In the genomic region with DNA sequence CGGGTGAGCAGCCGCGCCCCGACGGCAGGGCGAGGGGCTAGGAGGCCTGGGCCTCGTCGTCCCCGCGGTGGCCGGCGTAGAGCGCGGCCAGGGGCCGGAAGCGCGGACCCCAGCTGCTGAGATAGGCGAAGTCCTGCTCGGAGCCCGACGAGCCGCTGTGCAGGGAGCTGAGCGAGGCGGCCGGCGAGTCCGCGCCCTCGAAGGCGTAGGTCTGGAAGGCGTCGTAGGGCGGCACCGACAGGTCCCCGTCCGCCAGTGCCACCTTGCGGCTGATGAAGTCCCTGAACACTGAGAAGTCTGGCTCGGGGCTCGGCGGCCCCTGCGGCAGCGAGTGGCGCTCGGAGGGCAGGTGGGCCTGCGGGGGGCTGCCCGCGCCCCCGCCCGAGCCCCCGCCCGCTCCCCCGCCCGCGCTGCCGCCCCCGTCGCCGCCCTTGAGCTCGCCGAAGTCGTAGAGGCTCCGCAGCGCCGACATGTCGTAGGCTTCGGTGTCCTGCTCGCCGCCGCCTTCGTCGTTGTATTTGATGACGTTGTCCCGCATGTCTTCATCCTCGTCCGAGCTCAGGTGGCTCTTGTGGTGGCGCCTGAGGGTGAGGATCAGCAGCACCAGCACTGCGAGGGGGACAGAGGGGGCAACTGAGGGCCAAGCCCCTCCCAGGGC, we compare ENCODE assay signal across 9 cellular contexts. TPM values are rescaled to one million over a fixed set of nuclear protein-coding genes. Genes with fewer than 3 reads are reported as not detected.
DNase-seq lines count a peak whose midpoint lies in the region; ATAC-seq, FAIRE-seq and TF ChIP-seq lines count a peak whose summit lies in the region.
"Had no signal": no experiment of that assay in that cellular context is flagged by ENCODE, and none has a peak within 500 bp of the region (broad histone marks: within the 10 kb centered on the region; RNA-seq: fewer than 3 reads in every experiment).

No MANE protein-coding gene starts in this region.

- no peak overlapping the region for H3K9ac ChIP-seq in kidney (ENCODE audit: low read length in 2 of 2)

- H3K9me3 ChIP-seq in kidney (ENCODE audit: control insufficient read depth in 1 of 2, low read length in 2 of 2), result no peaks in the 10 kb centered on the region

- in situ Hi-C loops in T47D (cut with HindIII; ENCODE audit: low pct_unique_long_range_greater_than_20kb, low sequenced_read_pairs), result no loop called here

- ATAC-seq in GM21515 (IDR thresholded peaks at IDR 0.05; ENCODE audit: unreplicated experiment), result no peak
- ATAC-seq in HG02571 (IDR thresholded peaks at IDR 0.05; ENCODE audit: unreplicated experiment), result no peak

- DNase-seq in AG10803 (ENCODE audit: low read depth), result peak; percentile 42
- peak; percentile 27 for DNase-seq in Jurkat, Clone E6-1 (ENCODE audit: low read depth, low spot score)
- DNase-seq in T47D (ENCODE audit: low read depth in 1 of 2, low spot score in 1 of 2), result peak; percentile 66 to 67
- DNase-seq in kidney, result no peak
- peak; percentile 72 to 75 for DNase-seq in stimulated activated CD4-positive, alpha-beta T cell treated with anti-CD3 and anti-CD28 coated beads, Interleukin-2, amount 100 ng/mL, for 48 hours

- H3K4me3 ChIP-seq in AG10803 (ENCODE audit: low read length) (no peak overlapping the region), WI38 (ENCODE audit: low read depth, low read length) (no peak overlapping the region), kidney (ENCODE audit: low read length in 2 of 2) (no peak overlapping the region)
- no peak overlapping the region for H3K4me3 ChIP-seq in Jurkat, Clone E6-1 (ENCODE audit: low read length)

- no peak for FAIRE-seq in kidney (lab: Jason Lieb, UNC)
- FAIRE-seq: islet of Langerhans had no signal

- no peak overlapping the region for H3K27ac ChIP-seq in kidney (ENCODE audit: low read depth in 2 of 2, low read length in 2 of 2)

- peak; percentile 55 for TF ChIP-seq CTCF in AG10803 (conservative IDR thresholded peaks at IDR 0.05; ENCODE audit: low read length)
- 0 out of 2 replicates have a peak, but pooled peaks have one; percentile 18 for TF ChIP-seq CTCF in WI38 (IDR thresholded peaks at IDR 0.05; ENCODE audit: low read depth, low read length)
- TF ChIP-seq CTCF in kidney (IDR thresholded peaks at IDR 0.05; ENCODE audit: borderline replicate concordance, extremely low read depth, insufficient read depth), result peak; percentile 67

- no peaks in the 10 kb centered on the region for H3K4me1 ChIP-seq in kidney (ENCODE audit: control insufficient read depth in 1 of 2, insufficient read depth in 1 of 2, low read depth in 1 of 2, low read length in 2 of 2)

- intact Hi-C loops in kidney (cut with DNase I), result no loop called here

- no peaks in the 10 kb centered on the region for H3K36me3 ChIP-seq in kidney (ENCODE audit: control insufficient read depth in 1 of 2, insufficient read depth in 2 of 2, low read length in 2 of 2)

RNA-seq across cellular contexts. Expression of a gene that starts 56.5 kb away (rescaled TPM):
- polyA plus RNA-seq in Jurkat, Clone E6-1 (2012; ENCODE audit: insufficient read depth, insufficient read length), result not detected
- 25.2 TPM for total RNA-seq in kidney
- polyA plus RNA-seq in kidney (ENCODE audit: insufficient read depth, low read depth, low replicate concordance), result 15.7 TPM
